Comparison of ENCODE assay signal across 19 cellular contexts in the genomic region with DNA sequence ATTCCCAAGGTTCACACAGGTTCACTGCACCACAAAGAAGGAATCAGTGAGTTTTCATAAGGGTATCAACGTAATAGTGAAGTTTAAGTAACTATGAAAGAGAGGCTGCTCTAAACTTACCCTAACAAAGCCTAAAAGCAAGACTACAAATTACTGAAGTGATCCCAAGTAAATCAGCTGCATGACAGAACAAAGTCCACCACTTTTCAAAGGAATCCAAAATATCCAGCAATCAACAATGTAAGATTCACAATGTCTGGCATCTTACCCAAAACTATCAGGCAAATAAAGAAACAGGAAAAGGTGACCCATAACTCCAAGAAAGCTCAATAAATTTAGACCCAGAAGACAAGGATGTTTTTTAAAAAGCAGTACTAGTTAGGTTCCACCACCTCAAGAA.
DNase-seq lines count a peak whose midpoint lies in the region; ATAC-seq, FAIRE-seq and TF ChIP-seq lines count a peak whose summit lies in the region.
"Had no signal": no experiment of that assay in that cellular context is flagged by ENCODE, and none has a peak within 500 bp of the region (broad histone marks: within the 10 kb centered on the region; RNA-seq: fewer than 3 reads in every experiment).

No MANE protein-coding gene starts in this region.

- no peak overlapping the region for H4K91ac ChIP-seq in H1 (replicated peaks; ENCODE audit: insufficient read length, low read length)

- peaks cover 20% of the 10 kb centered on the region for H3K9me3 Mint-ChIP-seq in neural progenitor cell
- no peaks in the 10 kb centered on the region for H3K9me3 Mint-ChIP-seq in stimulated activated memory B cell treated with anti-CD40 and anti-IgM and Interleukin-4, amounts not matched to agents 10 μg/mL and 1 μg/mL and 100 μg/mL, for 72 hours
- H3K9me3 Mint-ChIP-seq: activated naive CD4-positive, alpha-beta T cell treated with anti-CD3 and anti-CD28 coated beads, Interleukin-2, amount 10 ng/mL, durations not matched to agents 7 days and 5 days; naive B cell had no signal

- H3K9me3 ChIP-seq in Loucy (ENCODE audit: insufficient read depth, low read depth, low read length): no peaks in the 10 kb centered on the region
- H3K9me3 ChIP-seq in H1 (ENCODE audit: insufficient read depth in 2 of 2, low read depth in 1 of 2, low read length in 1 of 2): no peaks in the 10 kb centered on the region
- no peaks in the 10 kb centered on the region for H3K9me3 ChIP-seq in neural progenitor cell (ENCODE audit: low read depth)
- H3K9me3 ChIP-seq: MG63, suprapubic skin had no signal

- no peak overlapping the region for H2BK120ac ChIP-seq in H1 (replicated peaks; ENCODE audit: low read depth, low read length)

- no peaks in the 10 kb centered on the region for H3K27me3 ChIP-seq in Loucy (ENCODE audit: insufficient read depth, low read length, poor library complexity, severe bottlenecking)
- no peaks in the 10 kb centered on the region for H3K27me3 ChIP-seq in H1 (replicated peaks in 1 of 4; ENCODE audit: control insufficient read depth in 3 of 4, extremely low read depth in 1 of 4, insufficient read depth in 3 of 4, low read length in 3 of 4)
- no peaks in the 10 kb centered on the region for H3K27me3 ChIP-seq in neural progenitor cell
- H3K27me3 ChIP-seq: foreskin keratinocyte, MG63, suprapubic skin had no signal

- no peaks in the 10 kb centered on the region for H3K23me2 ChIP-seq in H1 (ENCODE audit: low read depth, low read length)

- H3K79me2 ChIP-seq in Loucy (ENCODE audit: insufficient read depth, low read length) (peaks cover 100% of the 10 kb centered on the region), H1 (ENCODE audit: control insufficient read depth in 1 of 2, insufficient read depth in 2 of 2, low read length in 2 of 2) (peaks cover 0 to 88% of the 10 kb centered on the region in 2 experiments; a peak in 3 of 4 replicates), neural progenitor cell (ENCODE audit: low read depth) (peaks cover 100% of the 10 kb centered on the region)

- no peaks in the 10 kb centered on the region; the same call in 1 of the 2 replicates for H3K79me1 ChIP-seq in H1 (ENCODE audit: low read depth, low read length)

- H2BK20ac ChIP-seq in H1 (ENCODE audit: low read length): no peak overlapping the region

- peaks cover 90% of the 10 kb centered on the region for H3K4me1 ChIP-seq in Loucy (ENCODE audit: insufficient read depth, low read length, poor library complexity, severe bottlenecking)
- H3K4me1 ChIP-seq in H1 (replicated peaks in 1 of 4; ENCODE audit: control insufficient read depth in 3 of 4, insufficient read depth in 4 of 4, low read length in 3 of 4): peaks cover 0 to 25% (median 15%) of the 10 kb centered on the region in 4 experiments; a peak in 6 of 7 replicates
- peaks cover 41% of the 10 kb centered on the region for H3K4me1 ChIP-seq in neural progenitor cell

- TF ChIP-seq CTCF in Loucy (conservative IDR thresholded peaks at IDR 0.05; ENCODE audit: low read length): no peak
- no peak for TF ChIP-seq CTCF in H1 (IDR thresholded peaks at IDR 0.05; ENCODE audit: control extremely low read depth in 1 of 3, insufficient read depth in 1 of 3, low read depth in 1 of 3, low read length in 3 of 3)
- no peak for TF ChIP-seq CTCF in neural progenitor cell (IDR thresholded peaks at IDR 0.05)

- no peak overlapping the region for H4K8ac ChIP-seq in H1 (ENCODE audit: extremely low read depth, insufficient read depth, low read length)

- H3K4me1 Mint-ChIP-seq in neural progenitor cell: peaks cover 22% of the 10 kb centered on the region
- no peaks in the 10 kb centered on the region for H3K4me1 Mint-ChIP-seq in stimulated activated memory B cell treated with anti-CD40 and anti-IgM and Interleukin-4, amounts not matched to agents 10 μg/mL and 1 μg/mL and 100 μg/mL, for 72 hours

- H2AFZ ChIP-seq in Loucy (ENCODE audit: low read length) (no peak overlapping the region), H1 (ENCODE audit: low read length) (no peak overlapping the region), neural progenitor cell (replicated peaks) (no peak overlapping the region)

- peak overlapping the region; percentile 72 for H2BK12ac ChIP-seq in H1 (ENCODE audit: low read depth, low read length)

- H3K27ac Mint-ChIP-seq in neural progenitor cell: peak overlapping the region; percentile 17
- no peak overlapping the region for H3K27ac Mint-ChIP-seq in stimulated activated memory B cell treated with anti-CD40 and anti-IgM and Interleukin-4, amounts not matched to agents 10 μg/mL and 1 μg/mL and 100 μg/mL, for 72 hours
- H3K27ac Mint-ChIP-seq: activated naive CD4-positive, alpha-beta T cell treated with anti-CD3 and anti-CD28 coated beads, Interleukin-2, amount 10 ng/mL, durations not matched to agents 7 days and 5 days; naive B cell had no signal

- CTCF ChIA-PET in H1 (lab: Charles Lee; ENCODE audit: partially characterized antibody): interaction anchor here (1.3 to 2.0 kb wide), 3 partner anchors 15 to 74 kb away, joined by 4 to 8 read pairs (median 6); no protein-coding TSS in a partner anchor

- no peaks in the 10 kb centered on the region for H3F3A ChIP-seq in Loucy (ENCODE audit: low read depth)
- H3F3A ChIP-seq in neural progenitor cell (ENCODE audit: low read depth): no peaks in the 10 kb centered on the region

- peaks cover 17% of the 10 kb centered on the region for H3K36me3 Mint-ChIP-seq in neural progenitor cell
- no peaks in the 10 kb centered on the region for H3K36me3 Mint-ChIP-seq in stimulated activated memory B cell treated with anti-CD40 and anti-IgM and Interleukin-4, amounts not matched to agents 10 μg/mL and 1 μg/mL and 100 μg/mL, for 72 hours
- H3K36me3 Mint-ChIP-seq: naive B cell had no signal

- no peak for FAIRE-seq in H1 (lab: Jason Lieb, UNC)
- FAIRE-seq: colon, D721Med, TTC549 had no signal

- H3K4me2 ChIP-seq in Loucy (ENCODE audit: low read depth, low read length, poor library complexity, severe bottlenecking): peak overlapping the region; percentile 36
- peak overlapping the region; percentile 2 to 57; a peak in 3 of 4 replicates for H3K4me2 ChIP-seq in H1 (ENCODE audit: insufficient read depth in 1 of 2, low read depth in 2 of 2, low read length in 2 of 2)
- no peak overlapping the region for H3K4me2 ChIP-seq in neural progenitor cell

- H4K20me1 ChIP-seq in Loucy (ENCODE audit: insufficient read depth, low read length, poor library complexity, severe bottlenecking): peaks cover 87% of the 10 kb centered on the region
- peaks cover 2 to 4% of the 10 kb centered on the region in 2 experiments for H4K20me1 ChIP-seq in H1 (replicated peaks in 1 of 2; ENCODE audit: control insufficient read depth in 1 of 2, insufficient read depth in 2 of 2, low read length in 2 of 2)
- H4K20me1 ChIP-seq in neural progenitor cell (ENCODE audit: low read depth): peaks cover 81% of the 10 kb centered on the region

- no peak overlapping the region for H3K4ac ChIP-seq in H1 (replicated peaks; ENCODE audit: insufficient read length, low read depth, low read length)

- H2BK5ac ChIP-seq in H1 (ENCODE audit: low read depth, low read length): no peak overlapping the region

- H3K4me3 ChIP-seq in Loucy (ENCODE audit: low read length, poor library complexity, severe bottlenecking) (no peak overlapping the region), H1 (ENCODE audit: extremely low read depth in 1 of 4, insufficient read depth in 2 of 4, low read depth in 3 of 4, low read length in 4 of 4) (no peak overlapping the region), neural progenitor cell (no peak overlapping the region)
- H3K4me3 ChIP-seq: MG63, suprapubic skin had no signal

- H3K27ac ChIP-seq in H1 (ENCODE audit: low read depth, low read length) (no peak overlapping the region; the same call in 1 of the 2 replicates), neural progenitor cell (no peak overlapping the region)
- H3K27ac ChIP-seq: foreskin keratinocyte, suprapubic skin had no signal

- no peaks in the 10 kb centered on the region for H3K27me3 Mint-ChIP-seq in neural progenitor cell (ENCODE audit: insufficient read depth, low read depth)
- peaks cover 55% of the 10 kb centered on the region for H3K27me3 Mint-ChIP-seq in stimulated activated memory B cell treated with anti-CD40 and anti-IgM and Interleukin-4, amounts not matched to agents 10 μg/mL and 1 μg/mL and 100 μg/mL, for 72 hours
- H3K27me3 Mint-ChIP-seq: activated naive CD4-positive, alpha-beta T cell treated with anti-CD3 and anti-CD28 coated beads, Interleukin-2, amount 10 ng/mL, durations not matched to agents 7 days and 5 days had no signal

- no peak overlapping the region for H4K5ac ChIP-seq in H1 (ENCODE audit: insufficient read length, low read depth, low read length)

- H3K18ac ChIP-seq in H1 (ENCODE audit: extremely low read depth, low read length): no peak overlapping the region

- H3K4me3 Mint-ChIP-seq in neural progenitor cell: no peak overlapping the region
- no peak overlapping the region for H3K4me3 Mint-ChIP-seq in stimulated activated memory B cell treated with anti-CD40 and anti-IgM and Interleukin-4, amounts not matched to agents 10 μg/mL and 1 μg/mL and 100 μg/mL, for 72 hours
- H3K4me3 Mint-ChIP-seq: activated naive CD4-positive, alpha-beta T cell treated with anti-CD3 and anti-CD28 coated beads, Interleukin-2, amount 10 ng/mL, durations not matched to agents 7 days and 5 days; naive B cell had no signal

- no peak for TF ChIP-seq EP300 in H1 (IDR thresholded peaks at IDR 0.05; ENCODE audit: borderline replicate concordance in 1 of 2, low read depth in 2 of 2, low read length in 2 of 2)

- DNase-seq in A172 (ENCODE audit: low spot score): peak; percentile 25
- DNase-seq in H1 (ENCODE audit: low read depth in 1 of 2, low spot score in 2 of 2): no peak
- no peak for DNase-seq in neural progenitor cell (ENCODE audit: low spot score)
- no peak for DNase-seq in erythroblast (lab: John Stamatoyannopoulos, UW)
- no peak for DNase-seq in NCI-H1092 treated with DMSO at 0.1 percent for 48 hours (lab: John Stamatoyannopoulos, UW)
- DNase-seq: activated naive CD4-positive, alpha-beta T cell treated with anti-CD3 and anti-CD28 coated beads, Interleukin-2, amount 10 ng/mL, durations not matched to agents 7 days and 5 days; foreskin keratinocyte; kidney glomerular epithelial cell; MG63; naive B cell; NCI-H2171; SHP77 had no signal

- 0 out of 2 replicates have a peak, but pooled peaks cover 3% of the 10 kb centered on the region for H3K36me3 ChIP-seq in Loucy (ENCODE audit: insufficient read depth, low read length)
- no peaks in the 10 kb centered on the region for H3K36me3 ChIP-seq in H1 (ENCODE audit: control insufficient read depth in 2 of 4, insufficient read depth in 4 of 4, low read length in 3 of 4)
- no peaks in the 10 kb centered on the region for H3K36me3 ChIP-seq in neural progenitor cell
- H3K36me3 ChIP-seq: MG63, suprapubic skin had no signal

- no peak for TF ChIP-seq POLR2A in H1 (IDR thresholded peaks at IDR 0.05; ENCODE audit: control extremely low read depth in 1 of 2, low read depth in 2 of 2, low read length in 2 of 2)
- no peak for TF ChIP-seq POLR2A in erythroblast (IDR thresholded peaks at IDR 0.05; ENCODE audit: low read length)

- 69% methylated on average over 1 of the region's 1 CpG; no CpG with 5 or more reads in 1 of the 2 experiments for WGBS in H1 (ENCODE audit: extremely low coverage in 1 of 2, insufficient coverage in 1 of 2, insufficient read length in 1 of 2, insufficient replicate concordance in 2 of 2, low coverage in 1 of 2, low lambda C conversion rate in 2 of 2, missing lambda C conversion rate in 1 of 2), 2 experiments

- H3K14ac ChIP-seq in H1 (ENCODE audit: insufficient read length): no peak overlapping the region

- no peak for TF ChIP-seq RAD21 in H1 (IDR thresholded peaks at IDR 0.05 in 1 of 2, conservative IDR thresholded peaks at IDR 0.05 in 1 of 2; ENCODE audit: low read depth in 2 of 2, low read length in 2 of 2)

- H3K23ac ChIP-seq in H1 (ENCODE audit: insufficient read length): no peak overlapping the region

- H3K56ac ChIP-seq in H1 (replicated peaks; ENCODE audit: insufficient read length, low read depth, low read length): no peak overlapping the region

- no peak overlapping the region for H2BK15ac ChIP-seq in H1 (ENCODE audit: low read length)

- H3K9me2 ChIP-seq in Loucy (replicated peaks; ENCODE audit: low read depth, low read length): no peaks in the 10 kb centered on the region

- H2AK5ac ChIP-seq in H1 (ENCODE audit: low read depth, low read length): peak overlapping the region; percentile 79; the same call in 1 of the 2 replicates

- no peak for ATAC-seq in stimulated activated memory B cell treated with anti-CD40 and anti-IgM and Interleukin-4, amounts not matched to agents 10 μg/mL and 1 μg/mL and 100 μg/mL, for 72 hours
- no peak for ATAC-seq in activated CD4-positive, CD25-positive, alpha-beta regulatory T cell treated with anti-CD3 and anti-CD28 coated beads, Interleukin-2, amount 50 U/mL, for 24 hours
- ATAC-seq: foreskin keratinocyte had no signal

- POLR2A ChIA-PET in H1 (lab: Charles Lee; ENCODE audit: partially characterized antibody): interaction anchor here (0.6 kb wide), 1 partner anchor 159 kb away, joined by 3 read pairs; no protein-coding TSS in a partner anchor

- H3K9ac ChIP-seq in Loucy (ENCODE audit: low read depth, low read length, poor library complexity, severe bottlenecking): peak overlapping the region; percentile 46
- no peak overlapping the region for H3K9ac ChIP-seq in H1 (replicated peaks in 1 of 4; ENCODE audit: extremely low read depth in 1 of 4, low read depth in 3 of 4, low read length in 3 of 4)
- no peak overlapping the region for H3K9ac ChIP-seq in neural progenitor cell
